In genomic region chr3:126212629-126213375, GRCh38 we compare ENCODE assay signal across 8 cellular contexts. TPM values are rescaled to one million over a fixed set of nuclear protein-coding genes. Genes with fewer than 3 reads are reported as not detected.
DNase-seq lines count a peak whose midpoint lies in the region; TF ChIP-seq lines count a peak whose summit lies in the region.

No MANE protein-coding gene starts in this region.

- intact Hi-C loops in Calu3 (cut with micrococcal nuclease; ENCODE audit: unreplicated experiment) (loop anchor here (5.0 kb wide), 2 partner anchors 81 to 144 kb away; partner anchors contain the start of gene KLF15), ascending aorta (cut with DNase I) (loop anchor here (1.0 to 2.0 kb wide), 4 partner anchors 15 to 144 kb away; partner anchors contain the start of genes KLF15 and SLC41A3)

- peak overlapping the region; percentile 52 for H3K27ac Mint-ChIP-seq in Calu3 (ENCODE audit: unreplicated experiment)

- no TSS peak for BruUV-seq in Calu3 (replicated peaks; lab: Mats Ljungman, UMichigan)

- H3K36me3 ChIP-seq in ascending aorta = no peaks in the 10 kb centered on the region

- DNase-seq in Calu3 (peak; percentile 74), KBM-7 (peak; percentile 33), ascending aorta (ENCODE audit: low spot score in 2 of 2) (peak in 1 of 2 donors; percentile 77), hypothalamus (lab: John Stamatoyannopoulos, UW) (peak in 26 of 51 donors; percentile 8 to 73 (median 39)), renal cortical epithelial cell (ENCODE audit: low read depth) (peak; percentile 22), NCI-H226 (no peak), OCI-M2 (lab: John Stamatoyannopoulos, UW; ENCODE audit: unreplicated experiment) (no peak)
- DNase-seq in central memory CD4-positive, alpha-beta T cell = no peak

- H3K4me1 Mint-ChIP-seq in Calu3 (ENCODE audit: low read depth, unreplicated experiment) = peaks cover 54% of the 10 kb centered on the region

- H3K36me3 Mint-ChIP-seq in Calu3 (ENCODE audit: insufficient read depth, unreplicated experiment) = peaks cover 21% of the 10 kb centered on the region

- peak overlapping the region; percentile 86 to 89 for H3K27ac ChIP-seq in ascending aorta

- CTCF ChIA-PET in Calu3 (lab: Charles Lee) = interaction anchor here (0.6 to 1.6 kb wide), 10 partner anchors 11 to 1334 kb away, joined by 3 to 7 read pairs (median 4); no protein-coding TSS in a partner anchor

- no peaks in the 10 kb centered on the region for H3K27me3 Mint-ChIP-seq in Calu3 (ENCODE audit: unreplicated experiment)

- peak; percentile 46 for TF ChIP-seq CTCF in Calu3 (IDR thresholded peaks at IDR 0.05; ENCODE audit: unreplicated experiment)
- TF ChIP-seq CTCF in ascending aorta (IDR thresholded peaks at IDR 0.05) = peak; percentile 43 to 70 (median 68)

- peaks cover 8 to 33% of the 10 kb centered on the region in 2 donors for H3K4me1 ChIP-seq in ascending aorta

- no peaks in the 10 kb centered on the region for H3K9me3 ChIP-seq in ascending aorta

- peak overlapping the region; percentile 41 to 69 for H3K4me3 ChIP-seq in ascending aorta

- H3K9me3 Mint-ChIP-seq in Calu3 (ENCODE audit: low read depth, unreplicated experiment) = peaks cover 4% of the 10 kb centered on the region

- in situ Hi-C loops in KBM-7 (cut with MboI; ENCODE audit: low pct_unique_long_range_greater_than_20kb, low sequenced_read_pairs) = no loop called here

- peak overlapping the region; percentile 66 for H3K4me3 Mint-ChIP-seq in Calu3 (ENCODE audit: low read depth, unreplicated experiment)

- H3K27me3 ChIP-seq in ascending aorta = no peaks in the 10 kb centered on the region

RNA-seq across cellular contexts. Expression of gene ALDH1L1, which starts 32.4 kb away (rescaled TPM):
- total RNA-seq in Calu3 (2022) (4.4 and 11.2 TPM in 2 replicates), ascending aorta (36.1 TPM), renal cortical epithelial cell (2.4 and 4.6 TPM in 2 replicates)

Comparison
In these comparisons a context has a peak if more than half of its experiments do, and no peak if none do; other contexts are left out.
1. DNase-seq: peak in Calu3 (single experiment), KBM-7 (single experiment), hypothalamus (26 of 51) and renal cortical epithelial cell (single experiment); none in central memory CD4-positive, alpha-beta T cell (single experiment), NCI-H226 (single experiment) and OCI-M2 (single experiment).